ENCODE assay signal across 11 cellular contexts in the genomic region with DNA sequence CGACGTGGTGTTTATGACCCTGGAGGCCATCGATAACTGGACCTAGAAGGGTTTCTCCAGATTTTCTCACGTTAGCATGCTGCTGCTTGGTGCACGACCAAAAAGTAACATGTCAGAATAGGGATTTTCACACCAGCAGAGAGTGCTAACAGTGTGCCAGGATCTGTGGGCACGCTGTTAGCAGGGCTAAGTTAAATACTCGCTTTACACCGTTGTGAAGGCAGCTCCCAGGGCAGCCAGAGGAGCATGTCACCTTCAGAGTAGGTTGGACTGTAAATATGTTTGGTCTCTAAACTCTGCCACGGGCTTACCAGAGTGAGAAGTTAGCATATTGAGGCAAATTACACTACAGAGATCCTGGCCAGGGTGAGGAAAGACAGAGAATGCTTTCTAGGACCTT.
"Had no signal": no experiment of that assay in that cellular context is flagged by ENCODE, and none has a peak within 500 bp of the region (broad histone marks: within the 10 kb centered on the region; RNA-seq: fewer than 3 reads in every experiment).

No MANE protein-coding gene starts in this region.

- H3K27ac ChIP-seq: esophagus muscularis mucosa, testis had no signal

- ATAC-seq: naive thymus-derived CD4-positive, alpha-beta T cell; stimulated activated naive CD8-positive, alpha-beta T cell treated with anti-CD3 and anti-CD28 coated beads, Interleukin-15, amount 100 ng/mL, for 72 hours had no signal

- H3K36me3 ChIP-seq: esophagus muscularis mucosa had no signal

- H3K4me3 ChIP-seq: esophagus muscularis mucosa, testis had no signal

- H3K9me3 ChIP-seq: esophagus muscularis mucosa, testis had no signal

- H3K27me3 ChIP-seq: esophagus muscularis mucosa, testis had no signal

- DNase-seq: activated gamma-delta T cell; anterior cingulate cortex; stimulated activated CD4-positive, alpha-beta T cell treated with anti-CD3 and anti-CD28 coated beads, Interleukin-4, amount 100 ng/mL, for 4 hours; stimulated activated naive CD8-positive, alpha-beta T cell treated with anti-CD3 and anti-CD28 coated beads, Interleukin-15, amount 100 ng/mL, for 72 hours; SW 1271; testis had no signal

- FAIRE-seq: bronchial epithelial cell, frontal cortex, kidney had no signal
